ENCODE assay signal across 8 cellular contexts in the genomic region with DNA sequence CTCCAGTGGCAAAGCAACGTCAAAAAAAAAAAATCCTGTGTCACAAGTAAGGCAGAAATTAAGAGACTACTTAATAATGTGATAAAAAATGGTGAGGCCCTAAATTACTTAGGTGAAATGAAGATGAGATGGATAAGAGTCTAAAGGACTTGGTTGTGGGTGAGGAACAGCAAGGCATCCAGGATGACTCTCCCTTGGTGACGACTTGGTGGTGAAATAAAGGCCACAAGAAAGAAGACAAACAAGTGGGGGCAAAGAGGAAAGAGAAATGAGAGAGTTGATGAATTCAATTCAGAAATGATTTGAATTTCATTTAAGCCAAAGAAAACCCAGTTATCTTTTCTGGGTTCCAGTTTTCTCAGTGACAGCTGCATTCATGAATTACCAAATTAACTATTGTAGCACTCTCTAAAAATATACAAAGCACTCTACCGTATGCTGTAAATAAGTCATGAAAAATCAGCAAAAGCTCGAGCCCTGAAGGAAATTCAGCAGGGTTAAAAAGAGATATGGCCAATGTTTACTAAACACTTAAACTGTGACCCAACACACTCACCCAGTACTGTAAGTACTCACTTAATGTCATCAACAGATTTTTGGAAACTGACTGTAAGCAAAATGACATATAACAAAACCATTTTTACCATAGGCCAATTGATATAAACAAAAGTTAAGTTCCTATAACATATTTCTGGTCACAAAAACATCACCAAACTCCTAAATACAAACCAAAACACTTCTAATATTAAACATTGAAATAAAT. TPM values are rescaled to one million over a fixed set of nuclear protein-coding genes. Genes with fewer than 3 reads are reported as not detected.
DNase-seq lines count a peak whose midpoint lies in the region; ATAC-seq, FAIRE-seq and TF ChIP-seq lines count a peak whose summit lies in the region.

No MANE protein-coding gene starts in this region.

- H3K4me1 Mint-ChIP-seq in Calu3 (ENCODE audit: low read depth, unreplicated experiment) (peaks cover 10% of the 10 kb centered on the region), astrocyte (ENCODE audit: low read depth, unreplicated experiment) (peaks cover 20% of the 10 kb centered on the region)
- H3K4me1 Mint-ChIP-seq in naive thymus-derived CD8-positive, alpha-beta T cell = peaks cover 16 to 41% (median 28%) of the 10 kb centered on the region in 4 donors

- H3K36me3 Mint-ChIP-seq in Calu3 (ENCODE audit: insufficient read depth, unreplicated experiment) (peaks cover 35% of the 10 kb centered on the region), astrocyte (ENCODE audit: low read depth, unreplicated experiment) (peaks cover 8% of the 10 kb centered on the region)
- H3K36me3 Mint-ChIP-seq in naive thymus-derived CD8-positive, alpha-beta T cell = peaks cover 3 to 19% (median 12%) of the 10 kb centered on the region in 3 donors

- H3K4me1 ChIP-seq in KMS-11 (ENCODE audit: low read depth, poor library complexity, severe bottlenecking) (peaks cover 21% of the 10 kb centered on the region), astrocyte (ENCODE audit: insufficient read depth, low read length) (peaks cover 9% of the 10 kb centered on the region)

- H3K27ac Mint-ChIP-seq in Calu3 (ENCODE audit: unreplicated experiment) (peak overlapping the region; percentile 97), astrocyte (ENCODE audit: unreplicated experiment) (peak overlapping the region; percentile 93)
- peak overlapping the region in 8 of 10 donors; percentile 22 to 98 (median 78) for H3K27ac Mint-ChIP-seq in naive thymus-derived CD8-positive, alpha-beta T cell

- H3K27me3 Mint-ChIP-seq in Calu3 (ENCODE audit: unreplicated experiment) = no peaks in the 10 kb centered on the region
- no peaks in the 10 kb centered on the region for H3K27me3 Mint-ChIP-seq in astrocyte (ENCODE audit: low read depth, unreplicated experiment)
- H3K27me3 Mint-ChIP-seq in naive thymus-derived CD8-positive, alpha-beta T cell = no peaks in the 10 kb centered on the region

- H3K36me3 ChIP-seq in KMS-11 (ENCODE audit: insufficient read depth) (no peaks in the 10 kb centered on the region; the same call in 1 of the 2 replicates), astrocyte (ENCODE audit: insufficient read depth, low read length) (peaks cover 6% of the 10 kb centered on the region)

- FAIRE-seq in astrocyte (lab: Jason Lieb, UNC) = no peak

- H3K4me3 Mint-ChIP-seq in Calu3 (ENCODE audit: low read depth, unreplicated experiment) (peak overlapping the region; percentile 90), astrocyte (ENCODE audit: unreplicated experiment) (peak overlapping the region; percentile 92)
- H3K4me3 Mint-ChIP-seq in naive thymus-derived CD8-positive, alpha-beta T cell = peak overlapping the region; percentile 87 to 94 (median 90)

- CTCF ChIA-PET in Calu3 (lab: Charles Lee) = no interaction called here

- H3K27ac ChIP-seq in KMS-11 (peak overlapping the region; percentile 96), astrocyte (ENCODE audit: low read depth, low read length) (no peak overlapping the region)

- peaks cover 25% of the 10 kb centered on the region; the same call in 1 of the 2 replicates for H3K79me2 ChIP-seq in KMS-11 (ENCODE audit: insufficient read depth, low read depth)
- H3K79me2 ChIP-seq in astrocyte (ENCODE audit: insufficient read depth, low read length) = peaks cover 32% of the 10 kb centered on the region

- BruUV-seq in Calu3 (replicated peaks; lab: Mats Ljungman, UMichigan) = no TSS peak

- H3K9ac ChIP-seq in KMS-11 = peak overlapping the region; percentile 96
- H3K9ac ChIP-seq in astrocyte (ENCODE audit: low read length) = no peak overlapping the region

- no peak for ATAC-seq in naive thymus-derived CD8-positive, alpha-beta T cell
- no peak for ATAC-seq in sciatic nerve

- TF ChIP-seq CTCF in Calu3 (IDR thresholded peaks at IDR 0.05; ENCODE audit: unreplicated experiment) (no peak), KMS-11 (conservative IDR thresholded peaks at IDR 0.05; ENCODE audit: low read depth, low read length) (no peak), astrocyte (IDR thresholded peaks at IDR 0.05; ENCODE audit: insufficient read depth, low read depth, low read length) (no peak)

- H3K27me3 ChIP-seq in KMS-11 (ENCODE audit: insufficient read depth, low read depth) = no peaks in the 10 kb centered on the region
- no peaks in the 10 kb centered on the region for H3K27me3 ChIP-seq in astrocyte (ENCODE audit: insufficient read depth, low read length)

- H2AFZ ChIP-seq in KMS-11 (ENCODE audit: low read depth) = peak overlapping the region; percentile 77
- H2AFZ ChIP-seq in astrocyte (ENCODE audit: low read depth, low read length) = no peak overlapping the region

- H3K4me3 ChIP-seq in KMS-11 (IDR thresholded peaks at IDR 0.05; ENCODE audit: insufficient read depth, low read depth, low read length) (peak overlapping the region; percentile 83), astrocyte (ENCODE audit: insufficient read depth, low read depth, low read length) (no peak overlapping the region)

- H3K9me3 Mint-ChIP-seq in Calu3 (ENCODE audit: low read depth, unreplicated experiment) (no peaks in the 10 kb centered on the region), astrocyte (ENCODE audit: unreplicated experiment) (peaks cover 3% of the 10 kb centered on the region)
- H3K9me3 Mint-ChIP-seq in naive thymus-derived CD8-positive, alpha-beta T cell = peaks cover 0 to 3% (median 0%) of the 10 kb centered on the region in 9 donors

- POLR2A ChIA-PET in naive thymus-derived CD8-positive, alpha-beta T cell (lab: Charles Lee) = interaction anchor here (5.3 kb wide), 1 partner anchor 503 kb away, joined by 41 read pairs; the partner anchor contains the start of gene GORASP2

- intact Hi-C loops in Calu3 (cut with micrococcal nuclease; ENCODE audit: unreplicated experiment) (no loop called here), head of caudate nucleus (cut with DNase I) (loop anchor here (5.0 to 10.0 kb wide), 4 partner anchors 90 to 460 kb away; partner anchors contain the start of genes CYBRD1, DYNC1I2 and TLK1), sciatic nerve (cut with DNase I) (loop anchor here (5.0 kb wide), 1 partner anchor 90 kb away; the partner anchor contains the start of gene CYBRD1)

- DNase-seq in Calu3 = no peak
- no peak for DNase-seq in astrocyte (ENCODE audit: low read depth)
- peak in 1 of 10 donors; percentile 14 for DNase-seq in naive thymus-derived CD8-positive, alpha-beta T cell
- no peak for DNase-seq in head of caudate nucleus
- DNase-seq in stimulated activated CD4-positive, alpha-beta T cell treated with anti-CD3 and anti-CD28 coated beads, Interleukin-2, amount 100 ng/mL, for 24 hours = no peak
- DNase-seq in DMS79 (lab: John Stamatoyannopoulos, UW) = no peak
- DNase-seq in sciatic nerve (ENCODE audit: low spot score) = no peak

- H3K4me2 ChIP-seq in KMS-11 (peak overlapping the region; percentile 77), astrocyte (ENCODE audit: low read length) (peak overlapping the region; percentile 92)

- no peaks in the 10 kb centered on the region for H4K20me1 ChIP-seq in KMS-11 (ENCODE audit: insufficient read depth)
- no peaks in the 10 kb centered on the region for H4K20me1 ChIP-seq in astrocyte (ENCODE audit: insufficient read depth, low read length)

- H3K9me3 ChIP-seq in astrocyte (ENCODE audit: insufficient read depth, low read depth, low read length) = peaks cover 10% of the 10 kb centered on the region

RNA-seq across cellular contexts. Expression of gene METTL8, which starts 1.4 kb away (rescaled TPM):
- 21.6 and 22.4 TPM in 2 replicates for total RNA-seq in Calu3 (2022)
- 32.4 and 40.4 TPM in 2 replicates for total RNA-seq in astrocyte
- total RNA-seq in naive thymus-derived CD8-positive, alpha-beta T cell = 10 to 100 TPM; 18.3 to 21.0 TPM
- polyA plus RNA-seq in naive thymus-derived CD8-positive, alpha-beta T cell = 10 to 100 TPM in 2 of 3 donors, 1 to 10 TPM in 1; 9.1 to 20.6 (median 10.6) TPM
- 23.8 TPM for total RNA-seq in sciatic nerve

RNA-seq across cellular contexts. Expression of gene DCAF17, which starts 1.6 kb away (rescaled TPM):
- total RNA-seq in Calu3 (2022) = 11.9 and 13.1 TPM in 2 replicates
- 21.4 and 25.2 TPM in 2 replicates for total RNA-seq in astrocyte
- 10 to 100 TPM; 25.9 to 36.6 TPM for total RNA-seq in naive thymus-derived CD8-positive, alpha-beta T cell
- polyA plus RNA-seq in naive thymus-derived CD8-positive, alpha-beta T cell = 10 to 100 TPM; 14.3 to 18.5 (median 14.9) TPM
- total RNA-seq in sciatic nerve = 24.0 TPM
